In the genomic region with DNA sequence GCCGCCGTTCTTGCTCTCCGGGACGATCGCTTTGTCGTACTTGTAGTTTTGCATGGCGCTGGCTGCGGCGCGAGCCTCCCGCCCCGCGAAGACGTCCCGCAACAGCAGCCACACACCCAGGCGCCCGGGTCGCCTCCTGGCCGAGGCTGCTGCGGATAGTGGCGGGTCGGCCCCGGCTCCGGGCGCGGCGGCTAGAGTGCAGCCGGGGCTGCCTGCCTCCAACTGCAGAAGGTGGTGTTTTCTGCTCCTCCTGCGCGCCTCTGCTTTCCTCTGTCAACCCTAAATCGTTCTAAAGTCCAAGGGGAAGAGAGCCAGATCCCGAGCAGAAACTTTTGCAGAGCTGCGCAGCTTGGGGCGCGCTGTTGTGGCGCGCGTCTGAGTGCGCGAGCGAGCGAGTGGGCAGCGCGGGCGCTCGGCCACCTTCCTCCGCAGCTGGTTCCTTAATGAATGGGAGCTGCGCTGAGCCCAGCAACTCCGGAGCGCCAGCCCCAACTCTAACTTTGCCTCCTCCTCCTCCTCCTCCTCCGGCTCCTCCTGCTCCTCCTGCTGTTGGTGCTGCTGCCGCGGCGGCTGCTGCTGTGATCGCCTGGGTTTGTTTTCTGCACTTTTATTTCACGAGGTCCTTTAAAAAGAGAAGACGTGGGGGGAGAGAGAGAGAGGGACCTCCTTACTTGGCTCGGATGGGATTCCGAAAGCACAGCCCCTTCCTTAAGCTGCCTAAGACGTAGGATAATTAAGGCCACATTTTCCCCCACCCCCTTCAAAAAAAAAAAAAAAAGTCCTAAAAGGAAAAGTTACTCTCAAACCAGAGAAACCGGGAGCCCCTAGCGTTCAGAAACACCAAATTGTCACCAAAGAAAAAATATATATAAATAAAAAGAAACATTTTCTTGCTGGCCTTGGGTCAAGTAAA, we compare ENCODE assay signal across 8 cellular contexts. TPM values are rescaled to one million over a fixed set of nuclear protein-coding genes. Genes with fewer than 3 reads are reported as not detected.
DNase-seq lines count a peak whose midpoint lies in the region; ATAC-seq and TF ChIP-seq lines count a peak whose summit lies in the region.

A gene (minus strand): TSS at position 601 of the 913 bp plus-strand sequence. CDS start 547 bp downstream, at position 54.

- peaks cover 33% of the 10 kb centered on the region for H3K4me1 Mint-ChIP-seq in CD14-positive monocyte
- peaks cover 4% of the 10 kb centered on the region for H3K4me1 Mint-ChIP-seq in activated T-helper 1 cell treated with anti-CD3 and anti-CD28 coated beads, Interleukin-12 subunit alpha, Interleukin-12 subunit beta, Interleukin-2, Interleukin-4 antibody, amounts not matched to agents 30 ng/mL and 10 ng/mL and 1 ng/mL, durations not matched to agents 14 hours and 24 hours and 36 hours (ENCODE audit: low read depth)
- H3K4me1 Mint-ChIP-seq in naive thymus-derived CD4-positive, alpha-beta T cell = peaks cover 0 to 13% (median 6%) of the 10 kb centered on the region in 7 donors

- ATAC-seq in foreskin keratinocyte (peak; percentile 90), GM21723 (IDR thresholded peaks at IDR 0.05; ENCODE audit: unreplicated experiment) (no peak)
- ATAC-seq in naive thymus-derived CD4-positive, alpha-beta T cell = peak; percentile 14

- H3K36me3 ChIP-seq in naive thymus-derived CD4-positive, alpha-beta T cell (ENCODE audit: control insufficient read depth in 2 of 3, insufficient read depth in 3 of 3, low read length in 3 of 3) = no peaks in the 10 kb centered on the region

- POLR2A ChIA-PET in naive thymus-derived CD4-positive, alpha-beta T cell (lab: Charles Lee) = no interaction called here

- H3K27me3 ChIP-seq in foreskin keratinocyte = no peaks in the 10 kb centered on the region
- no peaks in the 10 kb centered on the region for H3K27me3 ChIP-seq in naive thymus-derived CD4-positive, alpha-beta T cell (ENCODE audit: control insufficient read depth in 2 of 2, insufficient read depth in 2 of 2, low read length in 2 of 2)

- CTCF ChIA-PET in naive thymus-derived CD4-positive, alpha-beta T cell (lab: Charles Lee) = no interaction called here

- H3K4me3 Mint-ChIP-seq in CD14-positive monocyte = peak within 1 kb of the TSS; percentile 92 to 96
- peak within 1 kb of the TSS; percentile 75 for H3K4me3 Mint-ChIP-seq in activated T-helper 1 cell treated with anti-CD3 and anti-CD28 coated beads, Interleukin-12 subunit alpha, Interleukin-12 subunit beta, Interleukin-2, Interleukin-4 antibody, amounts not matched to agents 30 ng/mL and 10 ng/mL and 1 ng/mL, durations not matched to agents 14 hours and 24 hours and 36 hours
- H3K4me3 Mint-ChIP-seq in naive thymus-derived CD4-positive, alpha-beta T cell = peak within 1 kb of the TSS; percentile 34 to 81 (median 71)

- H3K9me3 Mint-ChIP-seq in CD14-positive monocyte = no peaks in the 10 kb centered on the region
- H3K9me3 Mint-ChIP-seq in activated T-helper 1 cell treated with anti-CD3 and anti-CD28 coated beads, Interleukin-12 subunit alpha, Interleukin-12 subunit beta, Interleukin-2, Interleukin-4 antibody, amounts not matched to agents 30 ng/mL and 10 ng/mL and 1 ng/mL, durations not matched to agents 14 hours and 24 hours and 36 hours = no peaks in the 10 kb centered on the region
- H3K9me3 Mint-ChIP-seq in naive thymus-derived CD4-positive, alpha-beta T cell = no peaks in the 10 kb centered on the region

- H3K9me3 ChIP-seq in naive thymus-derived CD4-positive, alpha-beta T cell (ENCODE audit: control insufficient read depth in 2 of 3, low read length in 3 of 3) = no peaks in the 10 kb centered on the region

- H3K36me3 Mint-ChIP-seq in CD14-positive monocyte = no peaks in the 10 kb centered on the region
- no peaks in the 10 kb centered on the region for H3K36me3 Mint-ChIP-seq in activated T-helper 1 cell treated with anti-CD3 and anti-CD28 coated beads, Interleukin-12 subunit alpha, Interleukin-12 subunit beta, Interleukin-2, Interleukin-4 antibody, amounts not matched to agents 30 ng/mL and 10 ng/mL and 1 ng/mL, durations not matched to agents 14 hours and 24 hours and 36 hours (ENCODE audit: low read depth)
- H3K36me3 Mint-ChIP-seq in naive thymus-derived CD4-positive, alpha-beta T cell = no peaks in the 10 kb centered on the region

- DNase-seq in CD14-positive monocyte (ENCODE audit: low spot score) (peak; percentile 62), GM20000 (ENCODE audit: low spot score) (peak; percentile 62), NCI-H2227 (lab: John Stamatoyannopoulos, UW; ENCODE audit: unreplicated experiment) (peak; percentile 53), foreskin keratinocyte (peak; percentile 58 to 85), NCI-H1930 (lab: John Stamatoyannopoulos, UW) (no peak)
- DNase-seq in activated T-helper 1 cell treated with anti-CD3 and anti-CD28 coated beads, Interleukin-12 subunit alpha, Interleukin-12 subunit beta, Interleukin-2, Interleukin-4 antibody, amounts not matched to agents 30 ng/mL and 10 ng/mL and 1 ng/mL, durations not matched to agents 14 hours and 24 hours and 36 hours (ENCODE audit: low spot score) = no peak
- DNase-seq in naive thymus-derived CD4-positive, alpha-beta T cell = peak in 2 of 9 donors; percentile 7 to 21

- intact Hi-C loops in CD14-positive monocyte (cut with micrococcal nuclease) = loop anchor here (5.0 to 10.0 kb wide), 2 partner anchors 164 to 172 kb away; no protein-coding TSS in a partner anchor
- intact Hi-C loops in activated T-helper 1 cell treated with anti-CD3 and anti-CD28 coated beads, Interleukin-12 subunit alpha, Interleukin-12 subunit beta, Interleukin-2, Interleukin-4 antibody, amounts not matched to agents 30 ng/mL and 10 ng/mL and 1 ng/mL, durations not matched to agents 14 hours and 24 hours and 36 hours (cut with micrococcal nuclease) = no loop called here
- intact Hi-C loops in naive thymus-derived CD4-positive, alpha-beta T cell (cut with micrococcal nuclease) = no loop called here

- TF ChIP-seq CTCF in CD14-positive monocyte (IDR thresholded peaks at IDR 0.05) (peak; percentile 44), GM20000 (IDR thresholded peaks at IDR 0.05; ENCODE audit: extremely low read depth, missing control alignments) (no peak), foreskin keratinocyte (conservative IDR thresholded peaks at IDR 0.05) (no peak)

- H3K4me1 ChIP-seq in foreskin keratinocyte = no peaks in the 10 kb centered on the region
- no peaks in the 10 kb centered on the region for H3K4me1 ChIP-seq in naive thymus-derived CD4-positive, alpha-beta T cell (ENCODE audit: control insufficient read depth in 2 of 2, insufficient read depth in 2 of 2, low read length in 2 of 2)

- no peak within 1 kb of the TSS for H3K27ac ChIP-seq in foreskin keratinocyte
- no peak within 1 kb of the TSS for H3K27ac ChIP-seq in naive thymus-derived CD4-positive, alpha-beta T cell (ENCODE audit: low read depth, low read length)

- H3K27ac Mint-ChIP-seq in CD14-positive monocyte = peak within 1 kb of the TSS in 3 of 7 donors; percentile 20 to 82 (median 54)
- H3K27ac Mint-ChIP-seq in activated T-helper 1 cell treated with anti-CD3 and anti-CD28 coated beads, Interleukin-12 subunit alpha, Interleukin-12 subunit beta, Interleukin-2, Interleukin-4 antibody, amounts not matched to agents 30 ng/mL and 10 ng/mL and 1 ng/mL, durations not matched to agents 14 hours and 24 hours and 36 hours = no peak within 1 kb of the TSS
- no peak within 1 kb of the TSS for H3K27ac Mint-ChIP-seq in naive thymus-derived CD4-positive, alpha-beta T cell

- peaks cover 26 to 37% (median 29%) of the 10 kb centered on the region in 3 donors for H3K27me3 Mint-ChIP-seq in CD14-positive monocyte (ENCODE audit: low read depth in 3 of 3)
- peaks cover 33% of the 10 kb centered on the region for H3K27me3 Mint-ChIP-seq in activated T-helper 1 cell treated with anti-CD3 and anti-CD28 coated beads, Interleukin-12 subunit alpha, Interleukin-12 subunit beta, Interleukin-2, Interleukin-4 antibody, amounts not matched to agents 30 ng/mL and 10 ng/mL and 1 ng/mL, durations not matched to agents 14 hours and 24 hours and 36 hours (ENCODE audit: insufficient read depth)
- H3K27me3 Mint-ChIP-seq in naive thymus-derived CD4-positive, alpha-beta T cell = peaks cover 36 to 52% (median 40%) of the 10 kb centered on the region in 5 donors

- no peak within 1 kb of the TSS for H3K4me3 ChIP-seq in naive thymus-derived CD4-positive, alpha-beta T cell (ENCODE audit: low read length)

RNA-seq across cellular contexts. Expression of the gene that starts here (rescaled TPM):
- under 1 TPM in 1 of 2 donors, not detected in 1; 0.21 TPM for polyA plus RNA-seq in CD14-positive monocyte
- not detected in 2 replicates for total RNA-seq in activated T-helper 1 cell treated with anti-CD3 and anti-CD28 coated beads, Interleukin-12 subunit alpha, Interleukin-12 subunit beta, Interleukin-2, Interleukin-4 antibody, amounts not matched to agents 30 ng/mL and 10 ng/mL and 1 ng/mL, durations not matched to agents 14 hours and 24 hours and 36 hours
- 1.5 and 1.6 TPM in 2 replicates for total RNA-seq in foreskin keratinocyte
- polyA plus RNA-seq in foreskin keratinocyte = 0.65 and 0.68 TPM in 2 replicates
- total RNA-seq in naive thymus-derived CD4-positive, alpha-beta T cell = under 1 TPM in 2 of 5 experiments, not detected in 3; 0.16 to 0.30 TPM
- not detected for polyA plus RNA-seq in naive thymus-derived CD4-positive, alpha-beta T cell

Comparison
In these comparisons a context has a peak if more than half of its experiments do, and no peak if none do; other contexts are left out.
1. Peak in DNase-seq in CD14-positive monocyte; RNA of the gene not detected or under 1 TPM.
2. Peak in ATAC-seq in naive thymus-derived CD4-positive, alpha-beta T cell; RNA of the gene not detected or under 1 TPM.
3. DNase-seq: peak in GM20000 (single experiment), NCI-H2227 (single experiment) and foreskin keratinocyte (2 of 2); none in activated T-helper 1 cell treated with anti-CD3 and anti-CD28 coated beads, Interleukin-12 subunit alpha, Interleukin-12 subunit beta, Interleukin-2, Interleukin-4 antibody, amounts not matched to agents 30 ng/mL and 10 ng/mL and 1 ng/mL, durations not matched to agents 14 hours and 24 hours and 36 hours (single experiment) and NCI-H1930 (0 of 2).
4. intact Hi-C loops: an anchor here in CD14-positive monocyte (5.0 to 10.0 kb wide); none called in activated T-helper 1 cell treated with anti-CD3 and anti-CD28 coated beads, Interleukin-12 subunit alpha, Interleukin-12 subunit beta, Interleukin-2, Interleukin-4 antibody, amounts not matched to agents 30 ng/mL and 10 ng/mL and 1 ng/mL, durations not matched to agents 14 hours and 24 hours and 36 hours and naive thymus-derived CD4-positive, alpha-beta T cell.
5. Peak in every context shown above with its lines, with median percentiles within 50 percentile points of each other: H3K4me3 Mint-ChIP-seq.